Comparison of ENCODE assay signal across 1 cellular context in the genomic region with DNA sequence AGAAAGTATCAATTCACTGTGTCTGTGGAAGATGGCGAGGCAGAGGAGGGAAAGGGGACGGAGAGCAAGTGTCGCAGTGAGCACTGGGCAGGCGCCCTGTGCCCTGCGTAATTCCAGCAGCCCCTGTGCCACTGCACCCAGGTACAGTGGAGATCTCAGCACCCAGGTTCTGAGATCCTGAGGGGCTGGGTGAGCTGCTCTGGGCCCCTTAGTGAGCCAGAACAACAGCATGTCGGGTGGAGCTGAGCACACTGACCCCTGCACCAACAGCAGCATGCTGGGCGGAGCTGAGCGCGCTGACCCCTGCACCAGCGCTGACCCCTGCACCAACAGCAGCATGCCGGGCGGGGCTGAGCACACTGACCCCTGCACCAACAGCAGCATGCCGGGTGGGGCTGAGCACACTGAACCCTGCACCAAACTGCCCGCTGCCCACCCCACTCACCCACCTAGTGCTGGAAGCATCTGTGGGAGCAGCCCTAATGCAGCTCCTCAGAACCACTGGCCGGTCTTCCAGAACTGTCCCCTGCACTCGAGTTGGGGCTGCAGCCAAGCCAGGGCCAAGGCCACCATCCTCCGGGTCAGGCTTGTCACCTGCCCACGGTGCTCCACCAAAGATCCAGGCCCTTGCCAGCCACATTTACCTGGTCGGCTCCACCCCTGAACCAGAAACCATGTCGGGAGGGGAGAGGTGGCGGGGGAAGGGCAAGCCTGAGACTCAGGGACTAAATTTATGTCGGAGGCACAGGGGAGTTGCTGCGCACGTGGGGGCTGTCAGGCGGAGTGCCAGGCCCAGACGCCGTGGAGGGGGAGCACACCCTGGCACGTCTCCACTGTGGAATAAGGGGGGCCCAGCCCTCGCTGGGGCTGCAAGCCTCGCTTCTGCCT.
A peak's percentile ranks its signal among the peaks of the same experiment; 100 is the strongest.
TF ChIP-seq lines count a peak whose summit lies in the region.

No MANE protein-coding gene starts in this region.

TF ChIP-seq in HepG2, 621 proteins besides CTCF, POLR2A, EP300 and RAD21 (continued from another document and continues in another):
- TF ChIP-seq PBX2 (CRISPR knock-in tag; IDR thresholded peaks at IDR 0.05), result no peak
- peak; percentile 53; the same call in 1 of the 2 replicates for TF ChIP-seq RXRA (CRISPR knock-in tag; IDR thresholded peaks at IDR 0.05)
- no peak for TF ChIP-seq NONO (IDR thresholded peaks at IDR 0.05)
- TF ChIP-seq NONO (CRISPR knock-in tag; conservative IDR thresholded peaks at IDR 0.05), result peak; percentile 76
- TF ChIP-seq ZNF414 (CRISPR knock-in tag; IDR thresholded peaks at IDR 0.05), result no peak
- TF ChIP-seq SSRP1 (CRISPR knock-in tag; IDR thresholded peaks at IDR 0.05), result no peak
- TF ChIP-seq ZNF558 (CRISPR knock-in tag; IDR thresholded peaks at IDR 0.05; ENCODE audit: borderline replicate concordance), result peak; percentile 38; the same call in 1 of the 2 replicates
- 0 out of 2 replicates have a peak, but pooled peaks have one; percentile 28 for TF ChIP-seq ZBTB26 (CRISPR knock-in tag; IDR thresholded peaks at IDR 0.05; ENCODE audit: borderline replicate concordance)
- TF ChIP-seq ZNF235 (CRISPR knock-in tag; IDR thresholded peaks at IDR 0.05; ENCODE audit: borderline replicate concordance), result no peak
- TF ChIP-seq ZBTB1 (CRISPR knock-in tag; IDR thresholded peaks at IDR 0.05; ENCODE audit: borderline replicate concordance), result no peak
- 0 out of 2 replicates have a peak, but pooled peaks have one; percentile 18 for TF ChIP-seq ZNF276 (CRISPR knock-in tag; IDR thresholded peaks at IDR 0.05; ENCODE audit: low read depth)
- TF ChIP-seq MIER3 (CRISPR knock-in tag; IDR thresholded peaks at IDR 0.05; ENCODE audit: borderline replicate concordance), result peak; percentile 34; the same call in 1 of the 2 replicates
- TF ChIP-seq ZNF274 (CRISPR knock-in tag; IDR thresholded peaks at IDR 0.05), result 0 out of 2 replicates have a peak, but pooled peaks have one; percentile 13
- TF ChIP-seq ZNF570 (CRISPR knock-in tag; IDR thresholded peaks at IDR 0.05; ENCODE audit: borderline replicate concordance), result no peak
- peak; percentile 54; the same call in 1 of the 2 replicates for TF ChIP-seq ATF7-NPFF (CRISPR knock-in tag; IDR thresholded peaks at IDR 0.05; ENCODE audit: low read depth)
- TF ChIP-seq ZNF577 (CRISPR knock-in tag; IDR thresholded peaks at IDR 0.05; ENCODE audit: borderline replicate concordance, low read depth), result no peak
- no peak for TF ChIP-seq CENPT (CRISPR knock-in tag; IDR thresholded peaks at IDR 0.05; ENCODE audit: low read depth)
- TF ChIP-seq ZNF253 (CRISPR knock-in tag; IDR thresholded peaks at IDR 0.05; ENCODE audit: borderline replicate concordance), result no peak
- no peak for TF ChIP-seq AGO1 (IDR thresholded peaks at IDR 0.05; ENCODE audit: low read depth, low read length, poor library complexity, severe bottlenecking)
- TF ChIP-seq NR2F2 (IDR thresholded peaks at IDR 0.05; ENCODE audit: borderline replicate concordance, low read depth), result peak; percentile 76
- TF ChIP-seq, protein P1, sequence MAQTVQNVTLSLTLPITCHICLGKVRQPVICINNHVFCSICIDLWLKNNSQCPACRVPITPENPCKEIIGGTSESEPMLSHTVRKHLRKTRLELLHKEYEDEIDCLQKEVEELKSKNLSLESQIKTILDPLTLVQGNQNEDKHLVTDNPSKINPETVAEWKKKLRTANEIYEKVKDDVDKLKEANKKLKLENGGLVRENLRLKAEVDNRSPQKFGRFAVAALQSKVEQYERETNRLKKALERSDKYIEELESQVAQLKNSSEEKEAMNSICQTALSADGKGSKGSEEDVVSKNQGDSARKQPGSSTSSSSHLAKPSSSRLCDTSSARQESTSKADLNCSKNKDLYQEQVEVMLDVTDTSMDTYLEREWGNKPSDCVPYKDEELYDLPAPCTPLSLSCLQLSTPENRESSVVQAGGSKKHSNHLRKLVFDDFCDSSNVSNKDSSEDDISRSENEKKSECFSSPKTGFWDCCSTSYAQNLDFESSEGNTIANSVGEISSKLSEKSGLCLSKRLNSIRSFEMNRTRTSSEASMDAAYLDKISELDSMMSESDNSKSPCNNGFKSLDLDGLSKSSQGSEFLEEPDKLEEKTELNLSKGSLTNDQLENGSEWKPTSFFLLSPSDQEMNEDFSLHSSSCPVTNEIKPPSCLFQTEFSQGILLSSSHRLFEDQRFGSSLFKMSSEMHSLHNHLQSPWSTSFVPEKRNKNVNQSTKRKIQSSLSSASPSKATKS (CRISPR knock-in tag; IDR thresholded peaks at IDR 0.05), result no peak
- TF ChIP-seq, protein P2, sequence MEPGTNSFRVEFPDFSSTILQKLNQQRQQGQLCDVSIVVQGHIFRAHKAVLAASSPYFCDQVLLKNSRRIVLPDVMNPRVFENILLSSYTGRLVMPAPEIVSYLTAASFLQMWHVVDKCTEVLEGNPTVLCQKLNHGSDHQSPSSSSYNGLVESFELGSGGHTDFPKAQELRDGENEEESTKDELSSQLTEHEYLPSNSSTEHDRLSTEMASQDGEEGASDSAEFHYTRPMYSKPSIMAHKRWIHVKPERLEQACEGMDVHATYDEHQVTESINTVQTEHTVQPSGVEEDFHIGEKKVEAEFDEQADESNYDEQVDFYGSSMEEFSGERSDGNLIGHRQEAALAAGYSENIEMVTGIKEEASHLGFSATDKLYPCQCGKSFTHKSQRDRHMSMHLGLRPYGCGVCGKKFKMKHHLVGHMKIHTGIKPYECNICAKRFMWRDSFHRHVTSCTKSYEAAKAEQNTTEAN (CRISPR knock-in tag; conservative IDR thresholded peaks at IDR 0.05), result peak; percentile 94
- TF ChIP-seq FOXO1 (CRISPR knock-in tag; IDR thresholded peaks at IDR 0.05), result peak; percentile 57; the same call in 1 of the 2 replicates
- no peak for TF ChIP-seq KLF16 (CRISPR knock-in tag; IDR thresholded peaks at IDR 0.05)
- no peak for TF ChIP-seq SUZ12 (IDR thresholded peaks at IDR 0.05; ENCODE audit: low read depth, low read length)
- peak; percentile 53 for TF ChIP-seq ZNF883 (CRISPR knock-in tag; IDR thresholded peaks at IDR 0.05; ENCODE audit: not compliant biosample characterization)
- TF ChIP-seq, protein P3, sequence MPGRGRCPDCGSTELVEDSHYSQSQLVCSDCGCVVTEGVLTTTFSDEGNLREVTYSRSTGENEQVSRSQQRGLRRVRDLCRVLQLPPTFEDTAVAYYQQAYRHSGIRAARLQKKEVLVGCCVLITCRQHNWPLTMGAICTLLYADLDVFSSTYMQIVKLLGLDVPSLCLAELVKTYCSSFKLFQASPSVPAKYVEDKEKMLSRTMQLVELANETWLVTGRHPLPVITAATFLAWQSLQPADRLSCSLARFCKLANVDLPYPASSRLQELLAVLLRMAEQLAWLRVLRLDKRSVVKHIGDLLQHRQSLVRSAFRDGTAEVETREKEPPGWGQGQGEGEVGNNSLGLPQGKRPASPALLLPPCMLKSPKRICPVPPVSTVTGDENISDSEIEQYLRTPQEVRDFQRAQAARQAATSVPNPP (CRISPR knock-in tag; IDR thresholded peaks at IDR 0.05), result peak; percentile 15; the same call in 1 of the 2 replicates
- TF ChIP-seq STAG1 (CRISPR knock-in tag; IDR thresholded peaks at IDR 0.05), result 0 out of 2 replicates have a peak, but pooled peaks have one; percentile 6
- TF ChIP-seq, protein P4, sequence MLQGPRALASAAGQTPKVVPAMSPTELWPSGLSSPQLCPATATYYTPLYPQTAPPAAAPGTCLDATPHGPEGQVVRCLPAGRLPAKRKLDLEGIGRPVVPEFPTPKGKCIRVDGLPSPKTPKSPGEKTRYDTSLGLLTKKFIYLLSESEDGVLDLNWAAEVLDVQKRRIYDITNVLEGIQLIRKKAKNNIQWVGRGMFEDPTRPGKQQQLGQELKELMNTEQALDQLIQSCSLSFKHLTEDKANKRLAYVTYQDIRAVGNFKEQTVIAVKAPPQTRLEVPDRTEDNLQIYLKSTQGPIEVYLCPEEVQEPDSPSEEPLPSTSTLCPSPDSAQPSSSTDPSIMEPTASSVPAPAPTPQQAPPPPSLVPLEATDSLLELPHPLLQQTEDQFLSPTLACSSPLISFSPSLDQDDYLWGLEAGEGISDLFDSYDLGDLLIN (CRISPR knock-in tag; IDR thresholded peaks at IDR 0.05; ENCODE audit: borderline replicate concordance), result no peak; the same call in 1 of the 2 replicates
- TF ChIP-seq RORA (CRISPR knock-in tag; IDR thresholded peaks at IDR 0.05), result no peak
- TF ChIP-seq GMEB1 (CRISPR knock-in tag; IDR thresholded peaks at IDR 0.05; ENCODE audit: borderline replicate concordance), result peak; percentile 44; the same call in 1 of the 2 replicates
- 0 out of 2 replicates have a peak, but pooled peaks have one; percentile 50 for TF ChIP-seq ZIK1 (CRISPR knock-in tag; IDR thresholded peaks at IDR 0.05; ENCODE audit: borderline replicate concordance, low read depth)
- peak; percentile 46; the same call in 1 of the 2 replicates for TF ChIP-seq ZBTB39 (CRISPR knock-in tag; IDR thresholded peaks at IDR 0.05)
- no peak for TF ChIP-seq ZNF557 (CRISPR knock-in tag; IDR thresholded peaks at IDR 0.05)
- TF ChIP-seq ZNF766 (CRISPR knock-in tag; IDR thresholded peaks at IDR 0.05; ENCODE audit: borderline replicate concordance), result no peak
- TF ChIP-seq, protein P5, sequence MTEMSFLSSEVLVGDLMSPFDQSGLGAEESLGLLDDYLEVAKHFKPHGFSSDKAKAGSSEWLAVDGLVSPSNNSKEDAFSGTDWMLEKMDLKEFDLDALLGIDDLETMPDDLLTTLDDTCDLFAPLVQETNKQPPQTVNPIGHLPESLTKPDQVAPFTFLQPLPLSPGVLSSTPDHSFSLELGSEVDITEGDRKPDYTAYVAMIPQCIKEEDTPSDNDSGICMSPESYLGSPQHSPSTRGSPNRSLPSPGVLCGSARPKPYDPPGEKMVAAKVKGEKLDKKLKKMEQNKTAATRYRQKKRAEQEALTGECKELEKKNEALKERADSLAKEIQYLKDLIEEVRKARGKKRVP (CRISPR knock-in tag; IDR thresholded peaks at IDR 0.05), result no peak
- peak; percentile 78 for TF ChIP-seq TEAD3 (CRISPR knock-in tag; optimal IDR thresholded peaks at IDR 0.05; ENCODE audit: borderline replicate concordance)
- 0 out of 2 replicates have a peak, but pooled peaks have one; percentile 40 for TF ChIP-seq TOE1 (CRISPR knock-in tag; IDR thresholded peaks at IDR 0.05)
